ENCODE assay signal across 16 cellular contexts in genomic region chr1:14369526-14370213, GRCh38.
DNase-seq lines count a peak whose midpoint lies in the region; ATAC-seq and TF ChIP-seq lines count a peak whose summit lies in the region.
"Had no signal": no experiment of that assay in that cellular context is flagged by ENCODE, and none has a peak within 500 bp of the region (broad histone marks: within the 10 kb centered on the region; RNA-seq: fewer than 3 reads in every experiment).

No MANE protein-coding gene starts in this region.

- no peak overlapping the region for H4K5ac ChIP-seq in H9 (ENCODE audit: insufficient read length, low read depth, low read length)

- H3K4me3 Mint-ChIP-seq in H9 (no peak overlapping the region; a peak in 1 of 5 replicates), WTC11 (no peak overlapping the region), endodermal cell (no peak overlapping the region), glutamatergic neuron (ENCODE audit: unreplicated experiment) (no peak overlapping the region)

- H2BK12ac ChIP-seq in H9 (ENCODE audit: insufficient read length, low read depth, low read length): peak overlapping the region; percentile 52

- peak overlapping the region; percentile 76 to 94 (median 79); a peak in 6 of 7 replicates for H3K27ac Mint-ChIP-seq in H9
- H3K27ac Mint-ChIP-seq in WTC11: peak overlapping the region; percentile 41
- no peak overlapping the region for H3K27ac Mint-ChIP-seq in endodermal cell
- H3K27ac Mint-ChIP-seq in glutamatergic neuron (ENCODE audit: unreplicated experiment): no peak overlapping the region

- H3T11ph ChIP-seq in H9 (ENCODE audit: low read length): no peak overlapping the region

- H2AFZ ChIP-seq in H9 (ENCODE audit: low read length): no peak overlapping the region

- H3K27ac ChIP-seq in H9 (ENCODE audit: insufficient read length, low read depth, low read length): peak overlapping the region; percentile 17
- no peak overlapping the region for H3K27ac ChIP-seq in caudate nucleus (ENCODE audit: low read depth, low read length)
- H3K27ac ChIP-seq in endodermal cell (ENCODE audit: low read depth, low read length): no peak overlapping the region
- H3K27ac ChIP-seq: C4-2B, Peyer's patch had no signal

- peak overlapping the region; percentile 40 for H3K18ac ChIP-seq in H9 (ENCODE audit: insufficient read length, low read depth, low read length)

- H3K14ac ChIP-seq in H9 (ENCODE audit: insufficient read depth, low read length): peak overlapping the region; percentile 81; the same call in 1 of the 2 replicates

- H3K4me1 Mint-ChIP-seq in H9 (peaks cover 58 to 59% of the 10 kb centered on the region in 2 experiments), WTC11 (peaks cover 68% of the 10 kb centered on the region), endodermal cell (peaks cover 20% of the 10 kb centered on the region), glutamatergic neuron (ENCODE audit: low read depth, unreplicated experiment) (peaks cover 17% of the 10 kb centered on the region)

- no peak overlapping the region for H3K4me2 ChIP-seq in H9 (ENCODE audit: insufficient read depth, insufficient read length, low read length)
- H3K4me2 ChIP-seq: SK-N-SH had no signal

- H3K79me1 ChIP-seq in H9 (ENCODE audit: insufficient read depth, low read depth, low read length, poor library complexity, severe bottlenecking): no peaks in the 10 kb centered on the region

- CTCF ChIA-PET in WTC11 (lab: Charles Lee): interaction anchor here (0.7 to 0.9 kb wide), 2 partner anchors 65 to 256 kb away, joined by 3 read pairs; no protein-coding TSS in a partner anchor

- H2BK120ac ChIP-seq in H9 (ENCODE audit: low read depth, low read length, poor library complexity, severe bottlenecking): no peak overlapping the region

- H3K23me2 ChIP-seq in H9 (ENCODE audit: insufficient read length, low read depth, low read length, poor library complexity, severe bottlenecking): no peaks in the 10 kb centered on the region

- no peaks in the 10 kb centered on the region for H4K20me1 ChIP-seq in H9 (ENCODE audit: control insufficient read depth, insufficient read depth, insufficient read length)

- 0 out of 2 replicates have a peak overlapping the region, but pooled peaks have one; percentile 63 for H3K4ac ChIP-seq in H9 (ENCODE audit: low read depth, low read length)

- H3K9me3 ChIP-seq in H9 (ENCODE audit: control insufficient read depth, low read depth, low read length) (no peaks in the 10 kb centered on the region), endodermal cell (ENCODE audit: control insufficient read depth, low read length) (no peaks in the 10 kb centered on the region)
- H3K9me3 ChIP-seq: Peyer's patch, SK-N-SH had no signal

- DNase-seq in AG08395 (ENCODE audit: low spot score) (peak; percentile 14), H9 (no peak), WTC11 (ENCODE audit: low spot score) (no peak), kidney tubule cell (ENCODE audit: low spot score) (peak; percentile 25), caudate nucleus (lab: John Stamatoyannopoulos, UW) (no peak), endodermal cell (no peak), glutamatergic neuron (no peak)
- DNase-seq in activated naive CD4-positive, alpha-beta T cell (lab: John Stamatoyannopoulos, UW): no peak
- DNase-seq: NCI-H1436, NCI-H2029, NCI-H2171, NCI-H82, Peyer's patch, SHP77, SK-N-SH had no signal

- H3K36me3 Mint-ChIP-seq in H9 (ENCODE audit: insufficient read depth in 1 of 3, low read depth in 3 of 3): 0 out of 7 replicates have a peak, but pooled peaks cover 0 to 3% (median 0%) of the 10 kb centered on the region in 3 experiments
- H3K36me3 Mint-ChIP-seq in WTC11: no peaks in the 10 kb centered on the region
- no peaks in the 10 kb centered on the region for H3K36me3 Mint-ChIP-seq in endodermal cell (ENCODE audit: low read depth)
- H3K36me3 Mint-ChIP-seq in glutamatergic neuron (ENCODE audit: unreplicated experiment): no peaks in the 10 kb centered on the region

- 0 out of 2 replicates have a peak, but pooled peaks cover 2% of the 10 kb centered on the region for H3K27me3 ChIP-seq in H9 (ENCODE audit: insufficient read depth, low read length)
- peaks cover 60% of the 10 kb centered on the region for H3K27me3 ChIP-seq in endodermal cell (ENCODE audit: control insufficient read depth, insufficient read depth, low read length, poor library complexity, severe bottlenecking)
- H3K27me3 ChIP-seq: Peyer's patch had no signal

- H4K8ac ChIP-seq in H9 (replicated peaks; ENCODE audit: insufficient read length, low read depth, low read length): no peak overlapping the region

- POLR2A ChIA-PET in WTC11 (lab: Charles Lee): no interaction called here

- no peaks in the 10 kb centered on the region for H3K79me2 ChIP-seq in H9 (ENCODE audit: insufficient read depth, low read length)

- no CpG with 5 or more reads among the region's 5 CpGs for WGBS in H9 (ENCODE audit: extremely low coverage, insufficient read length, low lambda C conversion rate)
- 60 to 71% methylated on average over 4 to 5 of the region's 5 CpGs for whole genome bisulfite sequencing in endodermal cell (ENCODE audit: insufficient coverage in 1 of 2, insufficient read length in 1 of 2), 2 experiments

- ATAC-seq in WTC11: peak; percentile 35; the same call in 1 of the 2 replicates

- no peak overlapping the region for H3K56ac ChIP-seq in H9 (ENCODE audit: insufficient read length, low read depth, low read length)

- no peak overlapping the region for H2BK5ac ChIP-seq in H9 (ENCODE audit: insufficient read length, low read length)

- no peak for TF ChIP-seq CTCF in H9 (conservative IDR thresholded peaks at IDR 0.05)
- no peak for TF ChIP-seq CTCF in WTC11 (IDR thresholded peaks at IDR 0.05)
- TF ChIP-seq CTCF in endodermal cell (conservative IDR thresholded peaks at IDR 0.05): no peak
- no peak for TF ChIP-seq CTCF in glutamatergic neuron (IDR thresholded peaks at IDR 0.05; ENCODE audit: partially characterized antibody, unreplicated experiment)

- H3K4me3 ChIP-seq in endodermal cell (ENCODE audit: low read length): no peak overlapping the region
- H3K4me3 ChIP-seq: Peyer's patch had no signal

- H3K9ac ChIP-seq in H9 (ENCODE audit: extremely low read depth, insufficient read length, low read length): no peak overlapping the region
- H3K9ac ChIP-seq in endodermal cell (ENCODE audit: extremely low read depth, low read length, poor library complexity, severe bottlenecking): no peak overlapping the region
- H3K9ac ChIP-seq: SK-N-SH had no signal

- peak overlapping the region; percentile 73 for H2BK15ac ChIP-seq in H9 (ENCODE audit: low read depth, low read length)

- H3K9me3 Mint-ChIP-seq in H9: peaks cover 0 to 4% of the 10 kb centered on the region in 2 experiments; a peak in 1 of 5 replicates
- H3K9me3 Mint-ChIP-seq in WTC11: no peaks in the 10 kb centered on the region
- H3K9me3 Mint-ChIP-seq in endodermal cell: no peaks in the 10 kb centered on the region
- peaks cover 13% of the 10 kb centered on the region for H3K9me3 Mint-ChIP-seq in glutamatergic neuron (ENCODE audit: unreplicated experiment)

- no peak overlapping the region for H2AK5ac ChIP-seq in H9 (ENCODE audit: insufficient read length, low read length)

- peaks cover 5% of the 10 kb centered on the region for H3K27me3 Mint-ChIP-seq in H9 (ENCODE audit: low read depth)
- peaks cover 19% of the 10 kb centered on the region for H3K27me3 Mint-ChIP-seq in WTC11 (ENCODE audit: low read depth)
- H3K27me3 Mint-ChIP-seq in endodermal cell (ENCODE audit: insufficient read depth): peaks cover 86% of the 10 kb centered on the region
- peaks cover 5% of the 10 kb centered on the region for H3K27me3 Mint-ChIP-seq in glutamatergic neuron (ENCODE audit: unreplicated experiment)

- peaks cover 17% of the 10 kb centered on the region for H3K4me1 ChIP-seq in H9 (ENCODE audit: insufficient read depth, low read length)
- H3K4me1 ChIP-seq in endodermal cell (ENCODE audit: control insufficient read depth, insufficient read depth, low read length): peaks cover 3% of the 10 kb centered on the region
- H3K4me1 ChIP-seq: Peyer's patch had no signal

- H3K36me3 ChIP-seq in endodermal cell (ENCODE audit: control insufficient read depth, insufficient read depth, low read length): no peaks in the 10 kb centered on the region
- H3K36me3 ChIP-seq: Peyer's patch had no signal

- no peak overlapping the region for H3K23ac ChIP-seq in H9 (ENCODE audit: insufficient read length, low read depth, low read length)

- H4K91ac ChIP-seq in H9 (ENCODE audit: insufficient read length, low read depth, low read length): no peak overlapping the region

- no peak overlapping the region for H2BK20ac ChIP-seq in H9 (ENCODE audit: low read depth, low read length, poor library complexity, severe bottlenecking)

TF ChIP-seq in WTC11, 78 proteins besides CTCF, POLR2A, EP300 and RAD21 (continues in another document):
- no peak for TF ChIP-seq CBFB (CRISPR knock-in tag; IDR thresholded peaks at IDR 0.05; ENCODE audit: low read depth)
- TF ChIP-seq MYBL2 (CRISPR knock-in tag; IDR thresholded peaks at IDR 0.05): no peak
- no peak for TF ChIP-seq ATF2 (CRISPR knock-in tag; IDR thresholded peaks at IDR 0.05; ENCODE audit: borderline replicate concordance, low read depth)
- no peak for TF ChIP-seq CDX4 (CRISPR knock-in tag; IDR thresholded peaks at IDR 0.05; ENCODE audit: borderline replicate concordance)
- no peak for TF ChIP-seq ZNF219 (CRISPR knock-in tag; IDR thresholded peaks at IDR 0.05; ENCODE audit: borderline replicate concordance)
- TF ChIP-seq ZNF263 (CRISPR knock-in tag; IDR thresholded peaks at IDR 0.05; ENCODE audit: low read depth): no peak

Comparison
In these comparisons a context has a peak if more than half of its experiments do, and no peak if none do; other contexts are left out.
1. DNase-seq: peak in AG08395 (single experiment) and kidney tubule cell (single experiment); none in H9 (single experiment), WTC11 (single experiment), caudate nucleus (0 of 61), endodermal cell (single experiment), glutamatergic neuron (single experiment) and activated naive CD4-positive, alpha-beta T cell (0 of 4).
2. H3K27ac Mint-ChIP-seq: peak in H9 (3 of 3) and WTC11 (single experiment); none in endodermal cell (single experiment) and glutamatergic neuron (single experiment).